Comparison of ENCODE assay signal across 9 cellular contexts in the genomic region with DNA sequence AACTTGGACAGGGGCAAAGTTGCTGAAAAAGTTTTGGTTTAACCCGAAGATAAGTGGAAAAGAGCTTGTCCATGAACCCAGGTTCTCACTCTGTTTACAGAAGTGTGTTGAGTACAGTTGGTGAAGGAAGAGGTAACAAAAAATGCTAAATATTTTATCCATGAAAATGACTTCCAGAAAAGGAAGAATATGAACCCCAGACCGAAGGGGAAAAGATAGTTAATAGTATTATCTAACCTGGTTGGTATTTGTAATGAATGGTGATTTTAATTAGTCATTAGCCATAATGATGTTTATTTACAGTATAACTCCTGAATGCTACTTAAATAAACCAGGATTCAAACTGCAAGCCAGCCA. TPM values are rescaled to one million over a fixed set of nuclear protein-coding genes. Genes with fewer than 3 reads are reported as not detected.
DNase-seq lines count a peak whose midpoint lies in the region; ATAC-seq and FAIRE-seq lines count a peak whose summit lies in the region.
"Had no signal": no experiment of that assay in that cellular context is flagged by ENCODE, and none has a peak within 500 bp of the region (broad histone marks: within the 10 kb centered on the region; RNA-seq: fewer than 3 reads in every experiment).

No MANE protein-coding gene starts in this region.

- POLR2A ChIA-PET in activated CD4-positive, alpha-beta T cell treated with anti-CD3 and anti-CD28 coated beads for 36 hours (lab: Charles Lee): interaction anchor here (0.9 to 1.2 kb wide), 4 partner anchors 11 to 213 kb away, joined by 3 to 18 read pairs (median 5); a partner anchor contains a TSS

- FAIRE-seq in RCC 7860 (lab: Jason Lieb, UNC): no peak

- H3K9me3 ChIP-seq in iPS-18c (ENCODE audit: control insufficient read depth, insufficient read depth, low read length): no peaks in the 10 kb centered on the region

- H3K4me3 Mint-ChIP-seq in activated CD4-positive, alpha-beta T cell treated with anti-CD3 and anti-CD28 coated beads for 36 hours: peak overlapping the region; percentile 83
- peak overlapping the region; percentile 98 for H3K4me3 Mint-ChIP-seq in activated naive CD8-positive, alpha-beta T cell treated with anti-CD3 and anti-CD28 coated beads for 36 hours

- H3K27ac ChIP-seq in substantia nigra (ENCODE audit: low read depth, low read length, poor library complexity, severe bottlenecking): peak overlapping the region; percentile 13
- H3K27ac ChIP-seq: C4-2B had no signal

- peak overlapping the region; percentile 71; the same call in 1 of the 2 replicates for H3K4me3 ChIP-seq in iPS-18c (ENCODE audit: insufficient read depth, low read depth, low read length)

- intact Hi-C loops in activated CD4-positive, alpha-beta T cell treated with anti-CD3 and anti-CD28 coated beads for 36 hours (cut with DNase I, micrococcal nuclease): loop anchor here (1.0 to 5.0 kb wide), 10 partner anchors 14 to 389 kb away; a partner anchor contains a TSS

- CTCF ChIA-PET in activated CD4-positive, alpha-beta T cell treated with anti-CD3 and anti-CD28 coated beads for 36 hours (lab: Charles Lee): interaction anchor here (0.6 to 1.1 kb wide), 5 partner anchors 39 to 1263 kb away, joined by 3 to 5 read pairs (median 3); a partner anchor contains a TSS

- H3K27me3 Mint-ChIP-seq in activated CD4-positive, alpha-beta T cell treated with anti-CD3 and anti-CD28 coated beads for 36 hours: no peaks in the 10 kb centered on the region
- H3K27me3 Mint-ChIP-seq in activated naive CD8-positive, alpha-beta T cell treated with anti-CD3 and anti-CD28 coated beads for 36 hours: no peaks in the 10 kb centered on the region

- peaks cover 25% of the 10 kb centered on the region for H3K4me1 Mint-ChIP-seq in activated CD4-positive, alpha-beta T cell treated with anti-CD3 and anti-CD28 coated beads for 36 hours
- H3K4me1 Mint-ChIP-seq in activated naive CD8-positive, alpha-beta T cell treated with anti-CD3 and anti-CD28 coated beads for 36 hours: peaks cover 25% of the 10 kb centered on the region

- H3K27ac Mint-ChIP-seq in activated CD4-positive, alpha-beta T cell treated with anti-CD3 and anti-CD28 coated beads for 36 hours: peak overlapping the region; percentile 92
- peak overlapping the region; percentile 82 for H3K27ac Mint-ChIP-seq in activated naive CD8-positive, alpha-beta T cell treated with anti-CD3 and anti-CD28 coated beads for 36 hours

- H3K36me3 Mint-ChIP-seq in activated CD4-positive, alpha-beta T cell treated with anti-CD3 and anti-CD28 coated beads for 36 hours (ENCODE audit: low read depth): peaks cover 28% of the 10 kb centered on the region
- peaks cover 27% of the 10 kb centered on the region for H3K36me3 Mint-ChIP-seq in activated naive CD8-positive, alpha-beta T cell treated with anti-CD3 and anti-CD28 coated beads for 36 hours

- no peaks in the 10 kb centered on the region for H3K9me3 Mint-ChIP-seq in activated CD4-positive, alpha-beta T cell treated with anti-CD3 and anti-CD28 coated beads for 36 hours (ENCODE audit: low read depth)
- H3K9me3 Mint-ChIP-seq in activated naive CD8-positive, alpha-beta T cell treated with anti-CD3 and anti-CD28 coated beads for 36 hours: no peaks in the 10 kb centered on the region

- DNase-seq in activated CD4-positive, alpha-beta T cell treated with anti-CD3 and anti-CD28 coated beads for 36 hours: no peak
- no peak for DNase-seq in activated CD4-positive, alpha-beta T cell treated with anti-CD3 and anti-CD28 coated beads, Interleukin-2, amount 50 U/mL, for 1 hour
- DNase-seq in activated naive CD8-positive, alpha-beta T cell treated with anti-CD3 and anti-CD28 coated beads for 36 hours: no peak
- DNase-seq in substantia nigra (lab: John Stamatoyannopoulos, UW): no peak
- DNase-seq in SIG-M5 treated with dmso at 0.1 percent for 504 hours (lab: John Stamatoyannopoulos, UW; ENCODE audit: unreplicated experiment): no peak
- DNase-seq in RCC 7860 (ENCODE audit: low spot score): no peak
- no peak for DNase-seq in islet precursor cell

- ATAC-seq in activated CD4-positive, alpha-beta T cell treated with anti-CD3 and anti-CD28 coated beads for 36 hours: no peak

RNA-seq across cellular contexts. Expression of a gene that starts 0.6 kb away (rescaled TPM):
- total RNA-seq in activated CD4-positive, alpha-beta T cell treated with anti-CD3 and anti-CD28 coated beads for 36 hours: 10 to 100 TPM; 10.7 to 10.8 TPM
- 10 to 100 TPM in 1 of 2 experiments, 1 to 10 TPM in 1; 9.0 to 10.6 TPM for total RNA-seq in activated naive CD8-positive, alpha-beta T cell treated with anti-CD3 and anti-CD28 coated beads for 36 hours

RNA-seq across cellular contexts. Expression of a gene that starts 17.3 kb away (rescaled TPM):
- total RNA-seq in activated CD4-positive, alpha-beta T cell treated with anti-CD3 and anti-CD28 coated beads for 36 hours: under 1 TPM in 1 of 2 experiments, not detected in 1; 0.27 TPM
- not detected for total RNA-seq in activated naive CD8-positive, alpha-beta T cell treated with anti-CD3 and anti-CD28 coated beads for 36 hours

RNA-seq across cellular contexts. Expression of a gene that starts 22.7 kb away (rescaled TPM):
- total RNA-seq in activated CD4-positive, alpha-beta T cell treated with anti-CD3 and anti-CD28 coated beads for 36 hours: 1,000 to 10,000 TPM; 2,288 to 7,298 TPM
- 1,000 to 10,000 TPM; 3,764 to 4,468 TPM for total RNA-seq in activated naive CD8-positive, alpha-beta T cell treated with anti-CD3 and anti-CD28 coated beads for 36 hours

RNA-seq across cellular contexts. Expression of a gene that starts 40.1 kb away (rescaled TPM):
- total RNA-seq in activated CD4-positive, alpha-beta T cell treated with anti-CD3 and anti-CD28 coated beads for 36 hours: 10 to 100 TPM; 52.8 to 55.6 TPM
- total RNA-seq in activated naive CD8-positive, alpha-beta T cell treated with anti-CD3 and anti-CD28 coated beads for 36 hours: 10 to 100 TPM; 36.7 to 36.9 TPM
